26 cellular contexts compared by ENCODE assay signal in the genomic region with DNA sequence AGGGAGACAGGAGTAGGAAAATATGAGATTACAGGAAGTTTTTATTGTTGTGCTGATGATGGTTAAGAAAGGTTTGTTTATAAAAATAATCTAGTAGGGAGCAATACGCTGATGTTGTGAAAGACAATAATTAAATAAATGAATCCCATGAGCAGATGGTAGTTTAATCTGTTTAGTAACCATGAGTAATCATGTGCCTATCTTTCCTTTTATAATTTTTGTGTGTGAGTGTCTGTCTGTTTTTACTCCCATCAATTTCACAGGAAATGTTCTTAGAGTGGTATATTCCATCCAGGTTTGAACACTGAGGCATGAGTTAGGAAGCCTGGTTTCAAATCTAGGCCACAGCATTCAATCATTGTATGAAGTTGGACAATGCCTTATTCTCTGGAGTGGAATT.
"Had no signal": no experiment of that assay in that cellular context is flagged by ENCODE, and none has a peak within 500 bp of the region (broad histone marks: within the 10 kb centered on the region; RNA-seq: fewer than 3 reads in every experiment).

No MANE protein-coding gene starts in this region.

- H3K36me3 Mint-ChIP-seq: naive thymus-derived CD4-positive, alpha-beta T cell; neural progenitor cell; stimulated activated effector memory CD8-positive, alpha-beta T cell treated with anti-CD3 and anti-CD28 coated beads, Interleukin-12 subunit alpha, Interleukin-12 subunit beta, amount 100 ng/mL, for 72 hours; type B pancreatic cell had no signal

- H3K36me3 ChIP-seq: esophagus muscularis mucosa, gastroesophageal sphincter, heart left ventricle, left lung, neural progenitor cell, right lobe of liver, stomach, thyroid gland had no signal

- H3K79me2 ChIP-seq: hepatocyte, parathyroid adenoma had no signal

- H3K4me1 Mint-ChIP-seq: nephron; neural progenitor cell; stimulated activated effector memory CD8-positive, alpha-beta T cell treated with anti-CD3 and anti-CD28 coated beads, Interleukin-12 subunit alpha, Interleukin-12 subunit beta, amount 100 ng/mL, for 72 hours had no signal

- H2AFZ ChIP-seq: hepatocyte, neural progenitor cell, parathyroid adenoma had no signal

- H3K9me3 ChIP-seq: esophagus muscularis mucosa, gastroesophageal sphincter, heart left ventricle, left lung, right lobe of liver, stomach, thyroid gland had no signal

- H3K27ac ChIP-seq: esophagus muscularis mucosa, foreskin keratinocyte, gastroesophageal sphincter, heart left ventricle, hepatocyte, left lung, neural progenitor cell, parathyroid adenoma, right lobe of liver, stomach, thyroid gland had no signal

- H3K9me3 Mint-ChIP-seq: naive thymus-derived CD4-positive, alpha-beta T cell; nephron; neural progenitor cell; stimulated activated effector memory CD8-positive, alpha-beta T cell treated with anti-CD3 and anti-CD28 coated beads, Interleukin-12 subunit alpha, Interleukin-12 subunit beta, amount 100 ng/mL, for 72 hours; type B pancreatic cell had no signal

- H3K27me3 ChIP-seq: esophagus muscularis mucosa, foreskin keratinocyte, gastroesophageal sphincter, heart left ventricle, hepatocyte, left lung, neural progenitor cell, right lobe of liver, stomach, thyroid gland had no signal

- H3K4me3 ChIP-seq: esophagus muscularis mucosa, gastroesophageal sphincter, heart left ventricle, hepatocyte, left lung, neural progenitor cell, right lobe of liver, stomach, thyroid gland had no signal

- H3K4me1 ChIP-seq: esophagus muscularis mucosa, foreskin keratinocyte, gastroesophageal sphincter, heart left ventricle, left lung, neural progenitor cell, parathyroid adenoma, right lobe of liver, stomach had no signal

- H3K9ac ChIP-seq: neural progenitor cell, parathyroid adenoma had no signal

- H3K4me2 ChIP-seq: hepatocyte, neural progenitor cell had no signal

- ATAC-seq: foreskin keratinocyte; gastroesophageal sphincter; heart left ventricle; left cardiac atrium; left lung; naive thymus-derived CD4-positive, alpha-beta T cell; right lobe of liver; stimulated activated effector memory CD8-positive, alpha-beta T cell treated with anti-CD3 and anti-CD28 coated beads, Interleukin-12 subunit alpha, Interleukin-12 subunit beta, amount 100 ng/mL, for 72 hours had no signal

- H3K27ac Mint-ChIP-seq: naive thymus-derived CD4-positive, alpha-beta T cell; nephron; neural progenitor cell; progenitor cell of endocrine pancreas; stimulated activated effector memory CD8-positive, alpha-beta T cell treated with anti-CD3 and anti-CD28 coated beads, Interleukin-12 subunit alpha, Interleukin-12 subunit beta, amount 100 ng/mL, for 72 hours; type B pancreatic cell had no signal

- DNase-seq: dermis blood vessel endothelial cell; effector memory CD4-positive, alpha-beta T cell; foreskin keratinocyte; heart left ventricle; left cardiac atrium; left lung; mesenchymal stem cell; midbrain; naive thymus-derived CD4-positive, alpha-beta T cell; right lobe of liver; small intestine; stimulated activated CD4-positive, alpha-beta T cell treated with anti-CD3 and anti-CD28 coated beads, Interleukin-12 subunit alpha, Interleukin-12 subunit beta, amount 100 ng/mL, for 4 hours; stimulated activated CD4-positive, alpha-beta T cell treated with anti-CD3 and anti-CD28 coated beads, Interleukin-2, amount 100 ng/mL, for 24 hours; stimulated activated CD4-positive, alpha-beta T cell treated with anti-CD3 and anti-CD28 coated beads, Interleukin-4, amount 100 ng/mL, for 24 hours; stimulated activated naive CD4-positive, alpha-beta T cell treated with Interleukin-2 at 50 U/mL for 16 hours; stomach; thyroid gland had no signal

- H3K4me3 Mint-ChIP-seq: naive thymus-derived CD4-positive, alpha-beta T cell; nephron; neural progenitor cell; stimulated activated effector memory CD8-positive, alpha-beta T cell treated with anti-CD3 and anti-CD28 coated beads, Interleukin-12 subunit alpha, Interleukin-12 subunit beta, amount 100 ng/mL, for 72 hours; type B pancreatic cell had no signal

- H3K27me3 Mint-ChIP-seq: progenitor cell of endocrine pancreas, type B pancreatic cell had no signal
